Comparison of ENCODE assay signal across 10 cellular contexts in genomic region chr1:1401457-1402010, GRCh38. TPM values are rescaled to one million over a fixed set of nuclear protein-coding genes. Genes with fewer than 3 reads are reported as not detected.
DNase-seq lines count a peak whose midpoint lies in the region; ATAC-seq and TF ChIP-seq lines count a peak whose summit lies in the region.
"Had no signal": no experiment of that assay in that cellular context is flagged by ENCODE, and none has a peak within 500 bp of the region (broad histone marks: within the 10 kb centered on the region; RNA-seq: fewer than 3 reads in every experiment).

No MANE protein-coding gene starts in this region.

- no peak for ATAC-seq in stimulated activated memory B cell treated with anti-CD40 and anti-IgM and Interleukin-4, amounts not matched to agents 10 μg/mL and 1 μg/mL and 100 μg/mL, for 72 hours
- no peak for ATAC-seq in aorta (ENCODE audit: low FRiP score)

- DNase-seq in activated naive CD4-positive, alpha-beta T cell treated with anti-CD3 and anti-CD28 coated beads for 36 hours = no peak
- DNase-seq in activated naive CD4-positive, alpha-beta T cell treated with anti-CD3 and anti-CD28 coated beads, Interleukin-2, amount 50 U/mL, for 16 hours = no peak
- DNase-seq in endodermal cell (no peak), aorta (no peak), GM10248 (ENCODE audit: extremely low spot score) (no peak), GM19240 (ENCODE audit: insufficient read length, low spot score) (no peak)
- DNase-seq: SIG-M5 had no signal

- H3K9me3 ChIP-seq in endodermal cell (ENCODE audit: control insufficient read depth, low read length) = no peaks in the 10 kb centered on the region
- no peaks in the 10 kb centered on the region for H3K9me3 ChIP-seq in aorta (ENCODE audit: control insufficient read depth, low read length)

- no peak overlapping the region for H3K27ac ChIP-seq in endodermal cell (ENCODE audit: low read depth, low read length)
- no peak overlapping the region for H3K27ac ChIP-seq in aorta (ENCODE audit: low read depth in 1 of 2, low read length in 2 of 2)
- H3K27ac ChIP-seq: brain microvascular endothelial cell had no signal

- peaks cover 69% of the 10 kb centered on the region for H3K4me1 Mint-ChIP-seq in activated naive CD4-positive, alpha-beta T cell treated with anti-CD3 and anti-CD28 coated beads for 36 hours (ENCODE audit: low read depth)
- peaks cover 30% of the 10 kb centered on the region for H3K4me1 Mint-ChIP-seq in endodermal cell
- H3K4me1 Mint-ChIP-seq in stimulated activated memory B cell treated with anti-CD40 and anti-IgM and Interleukin-4, amounts not matched to agents 10 μg/mL and 1 μg/mL and 100 μg/mL, for 72 hours = peaks cover 57% of the 10 kb centered on the region

- peak overlapping the region; percentile 91 for H3K4me3 Mint-ChIP-seq in activated naive CD4-positive, alpha-beta T cell treated with anti-CD3 and anti-CD28 coated beads for 36 hours
- peak overlapping the region; percentile 88 for H3K4me3 Mint-ChIP-seq in endodermal cell
- H3K4me3 Mint-ChIP-seq in stimulated activated memory B cell treated with anti-CD40 and anti-IgM and Interleukin-4, amounts not matched to agents 10 μg/mL and 1 μg/mL and 100 μg/mL, for 72 hours = peak overlapping the region; percentile 34

- peaks cover 20% of the 10 kb centered on the region for H3K4me1 ChIP-seq in endodermal cell (ENCODE audit: control insufficient read depth, insufficient read depth, low read length)
- H3K4me1 ChIP-seq in aorta (ENCODE audit: control insufficient read depth in 1 of 2, insufficient read depth in 2 of 2, low read length in 2 of 2) = no peaks in the 10 kb centered on the region

- WGBS in endodermal cell (ENCODE audit: insufficient coverage in 1 of 2, insufficient read length in 1 of 2), 2 experiments = 95 to 98% methylated on average over 7 of the region's 7 CpGs
- WGBS in aorta, 2 donors = 83 to 85% methylated on average over 7 of the region's 7 CpGs

- intact Hi-C loops in activated naive CD4-positive, alpha-beta T cell treated with anti-CD3 and anti-CD28 coated beads for 36 hours (cut with micrococcal nuclease) = no loop called here
- intact Hi-C loops in aorta (cut with DNase I) = no loop called here

- H3K27ac Mint-ChIP-seq in activated naive CD4-positive, alpha-beta T cell treated with anti-CD3 and anti-CD28 coated beads for 36 hours = peak overlapping the region; percentile 71
- H3K27ac Mint-ChIP-seq in endodermal cell = peak overlapping the region; percentile 39
- H3K27ac Mint-ChIP-seq in stimulated activated memory B cell treated with anti-CD40 and anti-IgM and Interleukin-4, amounts not matched to agents 10 μg/mL and 1 μg/mL and 100 μg/mL, for 72 hours = peak overlapping the region; percentile 91

- no peaks in the 10 kb centered on the region for H3K27me3 ChIP-seq in endodermal cell (ENCODE audit: control insufficient read depth, insufficient read depth, low read length, poor library complexity, severe bottlenecking)
- no peaks in the 10 kb centered on the region for H3K27me3 ChIP-seq in aorta (ENCODE audit: control insufficient read depth in 1 of 2, insufficient read depth in 2 of 2, low read length in 1 of 2)
- H3K27me3 ChIP-seq: brain microvascular endothelial cell had no signal

- POLR2A ChIA-PET in GM10248 (lab: Yijun Ruan, JAX) = no interaction called here

- H3K9ac ChIP-seq in endodermal cell (ENCODE audit: extremely low read depth, low read length, poor library complexity, severe bottlenecking) = no peak overlapping the region

- TF ChIP-seq CTCF in endodermal cell (conservative IDR thresholded peaks at IDR 0.05) = no peak
- no peak for TF ChIP-seq CTCF in GM10248 (IDR thresholded peaks at IDR 0.05; ENCODE audit: control extremely low read depth, extremely low read depth, low read depth, missing control alignments)

- peaks cover 65% of the 10 kb centered on the region for H3K36me3 ChIP-seq in endodermal cell (ENCODE audit: control insufficient read depth, insufficient read depth, low read length)
- H3K36me3 ChIP-seq in aorta (ENCODE audit: control insufficient read depth in 1 of 2, insufficient read depth in 2 of 2, low read length in 1 of 2) = no peaks in the 10 kb centered on the region

- peak overlapping the region; percentile 95 for H3K4me3 ChIP-seq in endodermal cell (ENCODE audit: low read length)
- H3K4me3 ChIP-seq in aorta (ENCODE audit: low read length in 2 of 2) = no peak overlapping the region

- TF ChIP-seq POLR2A in Raji (IDR thresholded peaks at IDR 0.05; ENCODE audit: insufficient read depth, low read depth, low read length) = peak; percentile 36; the same call in 1 of the 2 replicates

- H3K36me3 Mint-ChIP-seq in activated naive CD4-positive, alpha-beta T cell treated with anti-CD3 and anti-CD28 coated beads for 36 hours (ENCODE audit: low read depth) = peaks cover 61% of the 10 kb centered on the region
- peaks cover 69% of the 10 kb centered on the region for H3K36me3 Mint-ChIP-seq in endodermal cell (ENCODE audit: low read depth)
- H3K36me3 Mint-ChIP-seq in stimulated activated memory B cell treated with anti-CD40 and anti-IgM and Interleukin-4, amounts not matched to agents 10 μg/mL and 1 μg/mL and 100 μg/mL, for 72 hours = peaks cover 62% of the 10 kb centered on the region

- CTCF ChIA-PET in activated naive CD4-positive, alpha-beta T cell treated with anti-CD3 and anti-CD28 coated beads for 36 hours (lab: Charles Lee) = interaction anchor here (1.1 to 2.1 kb wide), 3 partner anchors 20 to 39 kb away, joined by 3 to 12 read pairs (median 4); no protein-coding TSS in a partner anchor
- CTCF ChIA-PET in GM10248 (lab: Yijun Ruan, JAX) = interaction anchor here (1.1 to 1.2 kb wide), 2 partner anchors 10 to 40 kb away, joined by 3 to 4 read pairs; no protein-coding TSS in a partner anchor

- no peaks in the 10 kb centered on the region for H3K27me3 Mint-ChIP-seq in activated naive CD4-positive, alpha-beta T cell treated with anti-CD3 and anti-CD28 coated beads for 36 hours (ENCODE audit: low read depth)
- no peaks in the 10 kb centered on the region for H3K27me3 Mint-ChIP-seq in endodermal cell (ENCODE audit: insufficient read depth)
- no peaks in the 10 kb centered on the region for H3K27me3 Mint-ChIP-seq in stimulated activated memory B cell treated with anti-CD40 and anti-IgM and Interleukin-4, amounts not matched to agents 10 μg/mL and 1 μg/mL and 100 μg/mL, for 72 hours

- no peaks in the 10 kb centered on the region for H3K9me3 Mint-ChIP-seq in activated naive CD4-positive, alpha-beta T cell treated with anti-CD3 and anti-CD28 coated beads for 36 hours
- no peaks in the 10 kb centered on the region for H3K9me3 Mint-ChIP-seq in endodermal cell
- no peaks in the 10 kb centered on the region for H3K9me3 Mint-ChIP-seq in stimulated activated memory B cell treated with anti-CD40 and anti-IgM and Interleukin-4, amounts not matched to agents 10 μg/mL and 1 μg/mL and 100 μg/mL, for 72 hours

RNA-seq across cellular contexts. Expression of gene CCNL2, which starts 2.4 kb away (rescaled TPM):
- 100 to 1,000 TPM in 1 of 2 experiments, 10 to 100 TPM in 1; 97.7 to 108 TPM for total RNA-seq in activated naive CD4-positive, alpha-beta T cell treated with anti-CD3 and anti-CD28 coated beads for 36 hours
- total RNA-seq in endodermal cell = 100 to 1,000 TPM; 187 to 244 TPM
- 255 TPM for polyA plus RNA-seq in endodermal cell (2013, experiment 1 of 2)
- polyA plus RNA-seq in endodermal cell (2013, experiment 2 of 2) = 217 TPM
- total RNA-seq in aorta = 100 to 1,000 TPM; 153 to 246 TPM
- 100 to 1,000 TPM in 1 of 2 donors, 10 to 100 TPM in 1; 34.6 to 409 TPM for polyA plus RNA-seq in aorta

RNA-seq across cellular contexts. Expression of gene MRPL20, which starts 5.6 kb away (rescaled TPM):
- 100 to 1,000 TPM; 103 to 107 TPM for total RNA-seq in activated naive CD4-positive, alpha-beta T cell treated with anti-CD3 and anti-CD28 coated beads for 36 hours
- 100 to 1,000 TPM; 109 to 129 TPM for total RNA-seq in endodermal cell
- 104 TPM for polyA plus RNA-seq in endodermal cell (2013, experiment 1 of 2)
- 98.2 TPM for polyA plus RNA-seq in endodermal cell (2013, experiment 2 of 2)
- total RNA-seq in aorta = 10 to 100 TPM; 69.7 to 70.2 TPM
- 100 to 1,000 TPM; 144 to 184 TPM for polyA plus RNA-seq in aorta

RNA-seq across cellular contexts. Expression of gene ANKRD65, which starts 19.5 kb away (rescaled TPM):
- total RNA-seq in activated naive CD4-positive, alpha-beta T cell treated with anti-CD3 and anti-CD28 coated beads for 36 hours = not detected
- total RNA-seq in endodermal cell (1 to 10 TPM; 1.6 TPM), aorta (1 to 10 TPM; 1.5 to 6.9 TPM)
- polyA plus RNA-seq in endodermal cell (2013, experiment 1 of 2) = 0.78 TPM
- 1.7 TPM for polyA plus RNA-seq in endodermal cell (2013, experiment 2 of 2)
- polyA plus RNA-seq in aorta = under 1 TPM in 1 of 2 donors, not detected in 1; 0.13 TPM

RNA-seq across cellular contexts. Expression of gene AURKAIP1, which starts 26.5 kb away (rescaled TPM):
- 100 to 1,000 TPM; 108 TPM for total RNA-seq in activated naive CD4-positive, alpha-beta T cell treated with anti-CD3 and anti-CD28 coated beads for 36 hours
- total RNA-seq in endodermal cell (100 to 1,000 TPM; 159 to 162 TPM), aorta (10 to 100 TPM; 59.6 to 65.6 TPM)
- 82.4 TPM for polyA plus RNA-seq in endodermal cell (2013, experiment 1 of 2)
- 74.8 TPM for polyA plus RNA-seq in endodermal cell (2013, experiment 2 of 2)
- 100 to 1,000 TPM; 119 to 154 TPM for polyA plus RNA-seq in aorta

RNA-seq across cellular contexts. Expression of gene VWA1, which starts 34.0 kb away (rescaled TPM):
- under 1 TPM; 0.72 to 0.74 TPM for total RNA-seq in activated naive CD4-positive, alpha-beta T cell treated with anti-CD3 and anti-CD28 coated beads for 36 hours
- total RNA-seq in endodermal cell = 10 to 100 TPM; 12.7 to 17.4 TPM
- polyA plus RNA-seq in endodermal cell (2013, experiment 1 of 2) = 10.3 TPM
- polyA plus RNA-seq in endodermal cell (2013, experiment 2 of 2) = 5.6 TPM
- 10 to 100 TPM; 35.6 to 86.5 TPM for total RNA-seq in aorta
- 1 to 10 TPM in 1 of 2 donors, under 1 TPM in 1; 0.13 to 4.5 TPM for polyA plus RNA-seq in aorta

Comparison
In these comparisons a context has a peak if more than half of its experiments do, and no peak if none do; other contexts are left out.
1. H3K27ac Mint-ChIP-seq: peak in every context shown above with its lines; median percentile 91 in stimulated activated memory B cell treated with anti-CD40 and anti-IgM and Interleukin-4, amounts not matched to agents 10 μg/mL and 1 μg/mL and 100 μg/mL, for 72 hours; 71 in activated naive CD4-positive, alpha-beta T cell treated with anti-CD3 and anti-CD28 coated beads for 36 hours; 39 in endodermal cell.
2. H3K4me3 Mint-ChIP-seq: peak in every context shown above with its lines; median percentile 91 in activated naive CD4-positive, alpha-beta T cell treated with anti-CD3 and anti-CD28 coated beads for 36 hours; 88 in endodermal cell; 34 in stimulated activated memory B cell treated with anti-CD40 and anti-IgM and Interleukin-4, amounts not matched to agents 10 μg/mL and 1 μg/mL and 100 μg/mL, for 72 hours.